8 cellular contexts compared by ENCODE assay signal in genomic region chr5:123035320-123035949, GRCh38. TPM values are rescaled to one million over a fixed set of nuclear protein-coding genes. Genes with fewer than 3 reads are reported as not detected.
A peak's percentile ranks its signal among the peaks of the same experiment; 100 is the strongest.
DNase-seq lines count a peak whose midpoint lies in the region; ATAC-seq, FAIRE-seq and TF ChIP-seq lines count a peak whose summit lies in the region.

No MANE protein-coding gene starts in this region.

- peak overlapping the region; percentile 25 for H3K4me3 Mint-ChIP-seq in CD4-positive, alpha-beta T cell

- H3K36me3 ChIP-seq in bronchial epithelial cell (ENCODE audit: control insufficient read depth, insufficient read depth, low read length) (no peaks in the 10 kb centered on the region), kidney epithelial cell (ENCODE audit: control insufficient read depth, insufficient read depth, low read length) (no peaks in the 10 kb centered on the region)

- H3K4me3 ChIP-seq in bronchial epithelial cell (ENCODE audit: low read depth, low read length), result peak overlapping the region; percentile 91
- peak overlapping the region; percentile 73 for H3K4me3 ChIP-seq in kidney epithelial cell (ENCODE audit: low read depth, low read length)

- H3K9me3 Mint-ChIP-seq in CD4-positive, alpha-beta T cell, result no peaks in the 10 kb centered on the region

- no peak for FAIRE-seq in bronchial epithelial cell (lab: Jason Lieb, UNC)

- intact Hi-C loops in CD4-positive, alpha-beta T cell (cut with DNase I, micrococcal nuclease), result no loop called here

- no peaks in the 10 kb centered on the region for H3K36me3 Mint-ChIP-seq in CD4-positive, alpha-beta T cell (ENCODE audit: low read depth)

- CTCF ChIA-PET in CD4-positive, alpha-beta T cell (lab: Charles Lee), result no interaction called here

- TF ChIP-seq CTCF in CD4-positive, alpha-beta T cell (IDR thresholded peaks at IDR 0.05), result no peak
- TF ChIP-seq CTCF in bronchial epithelial cell (IDR thresholded peaks at IDR 0.05; ENCODE audit: insufficient read depth, low read length, severe bottlenecking) (no peak), kidney epithelial cell (IDR thresholded peaks at IDR 0.05; ENCODE audit: insufficient read depth, low read length, poor library complexity, severe bottlenecking) (no peak)

- no peaks in the 10 kb centered on the region for H3K9me3 ChIP-seq in CD4-positive, alpha-beta T cell (ENCODE audit: control insufficient read depth, low read length)

- no peak for ATAC-seq in CD4-positive, alpha-beta T cell (ENCODE audit: poor library complexity)
- ATAC-seq in GM19463 (IDR thresholded peaks at IDR 0.05; ENCODE audit: unreplicated experiment) (peak; percentile 33), GM19397 (IDR thresholded peaks at IDR 0.05; ENCODE audit: unreplicated experiment) (no peak), HG03457 (IDR thresholded peaks at IDR 0.05; ENCODE audit: unreplicated experiment) (no peak)
- ATAC-seq in stimulated activated naive CD8-positive, alpha-beta T cell treated with anti-CD3 and anti-CD28 coated beads, Interleukin-15, Interleukin-2, amounts not matched to agents 100 U/mL and 50 U/mL, for 24 hours, result no peak

- POLR2A ChIA-PET in CD4-positive, alpha-beta T cell (lab: Charles Lee), result no interaction called here

- no peak overlapping the region for H3K27ac ChIP-seq in CD4-positive, alpha-beta T cell (ENCODE audit: low read depth, low read length)

- H3K27me3 Mint-ChIP-seq in CD4-positive, alpha-beta T cell, result peaks cover 83% of the 10 kb centered on the region

- H3K27me3 ChIP-seq in CD4-positive, alpha-beta T cell (ENCODE audit: control insufficient read depth, insufficient read depth, low read length), result peaks cover 63% of the 10 kb centered on the region
- no peaks in the 10 kb centered on the region for H3K27me3 ChIP-seq in bronchial epithelial cell (ENCODE audit: control insufficient read depth, insufficient read depth, low read length)
- H3K27me3 ChIP-seq in kidney epithelial cell (ENCODE audit: control insufficient read depth, insufficient read depth, low read length), result no peaks in the 10 kb centered on the region

- peaks cover 9% of the 10 kb centered on the region for H3K4me1 Mint-ChIP-seq in CD4-positive, alpha-beta T cell (ENCODE audit: low read depth)

- no peak for DNase-seq in CD4-positive, alpha-beta T cell
- DNase-seq in NCI-H774 (lab: John Stamatoyannopoulos, UW) (peak; percentile 48), bronchial epithelial cell (ENCODE audit: low read depth) (peak; percentile 61), kidney epithelial cell (ENCODE audit: low read depth) (peak; percentile 1)
- DNase-seq in stimulated activated naive CD8-positive, alpha-beta T cell treated with anti-CD3 and anti-CD28 coated beads, Interleukin-15, Interleukin-2, amounts not matched to agents 100 U/mL and 50 U/mL, for 24 hours, result peak; percentile 18

- H3K27ac Mint-ChIP-seq in CD4-positive, alpha-beta T cell, result no peak overlapping the region

RNA-seq across cellular contexts. Expression of gene PPIC, which starts 1.1 kb away (rescaled TPM):
- total RNA-seq in CD4-positive, alpha-beta T cell, result not detected
- total RNA-seq in bronchial epithelial cell (43.5 and 45.0 TPM in 2 replicates), kidney epithelial cell (26.8 and 37.4 TPM in 2 replicates)

RNA-seq across cellular contexts. Expression of gene PRDM6, which starts 53.6 kb away (rescaled TPM):
- total RNA-seq in CD4-positive, alpha-beta T cell, result not detected
- total RNA-seq in bronchial epithelial cell (not detected in 2 replicates), kidney epithelial cell (0.04 and 0.07 TPM in 2 replicates)

Comparison
In these comparisons a context has a peak if more than half of its experiments do, and no peak if none do; other contexts are left out.
1. DNase-seq: peak in NCI-H774 (single experiment), bronchial epithelial cell (single experiment), kidney epithelial cell (single experiment) and stimulated activated naive CD8-positive, alpha-beta T cell treated with anti-CD3 and anti-CD28 coated beads, Interleukin-15, Interleukin-2, amounts not matched to agents 100 U/mL and 50 U/mL, for 24 hours (single experiment); none in CD4-positive, alpha-beta T cell (0 of 10).
2. RNA of gene PPIC, which starts 1.1 kb away (total RNA-seq): 43.5 to 45.0 TPM in bronchial epithelial cell and 26.8 to 37.4 TPM in kidney epithelial cell; not detected in CD4-positive, alpha-beta T cell; every median in the first group is over 10 times any median in the second.